In the genomic region with DNA sequence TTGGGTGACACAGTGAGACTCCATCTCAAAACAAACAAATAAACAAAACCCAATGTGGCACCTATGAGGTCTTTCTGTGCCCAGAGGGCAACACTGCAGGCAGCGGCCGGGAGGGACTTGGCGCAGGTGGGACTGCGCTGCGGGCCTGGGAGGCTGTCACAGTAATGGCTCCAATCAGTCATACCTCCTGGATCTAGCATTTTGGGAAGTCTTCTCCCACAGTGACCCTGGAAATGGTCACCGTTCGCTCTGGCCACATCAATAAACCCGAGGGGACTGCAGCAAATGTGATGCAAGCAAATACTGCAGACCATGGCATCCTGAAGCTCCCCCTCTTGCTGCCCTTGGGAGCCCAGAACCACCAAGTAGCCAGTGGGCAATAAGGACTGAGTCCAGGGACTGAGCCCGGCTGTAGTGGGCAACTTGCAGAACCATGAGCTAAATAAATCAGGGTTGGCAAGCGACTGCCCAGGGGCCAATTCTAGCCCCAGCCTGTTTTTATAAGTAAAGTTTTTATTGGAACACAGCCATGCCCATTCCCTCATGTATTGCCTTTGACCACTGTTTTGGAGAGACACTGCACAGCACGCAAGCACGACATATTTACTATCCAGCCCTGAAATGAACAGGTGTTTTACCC, we compare ENCODE assay signal across 28 cellular contexts. TPM values are rescaled to one million over a fixed set of nuclear protein-coding genes. Genes with fewer than 3 reads are reported as not detected.
"Had no signal": no experiment of that assay in that cellular context is flagged by ENCODE, and none has a peak within 500 bp of the region (broad histone marks: within the 10 kb centered on the region; RNA-seq: fewer than 3 reads in every experiment).

No MANE protein-coding gene starts in this region.

- H3K27me3 ChIP-seq: hepatocyte, pancreas, right lobe of liver had no signal

- DNase-seq: activated CD4-positive, alpha-beta T cell treated with anti-CD3 and anti-CD28 coated beads for 4 hours; activated CD4-positive, alpha-beta T cell treated with anti-CD3 and anti-CD28 coated beads, Interleukin-2, amount 50 U/mL, for 48 hours; activated CD4-positive, CD25-positive, alpha-beta regulatory T cell; activated CD8-positive, alpha-beta memory T cell treated with anti-CD3 and anti-CD28 coated beads, Interleukin-2, amount 50 U/mL, for 48 hours; activated naive CD4-positive, alpha-beta T cell treated with anti-CD3 and anti-CD28 coated beads, Interleukin-2, amount 10 ng/mL, durations not matched to agents 7 days and 5 days; activated T-cell treated with anti-CD3 and anti-CD28 coated beads, Interleukin-2, amount 50 U/mL, for 48 hours; amygdala; dermis blood vessel endothelial cell; effector memory CD4-positive, alpha-beta T cell; foreskin melanocyte; immature natural killer cell; kidney glomerular epithelial cell; left ventricle myocardium inferior; mammary epithelial cell; small intestine; stimulated activated CD4-positive, alpha-beta T cell treated with anti-CD3 and anti-CD28 coated beads, Interleukin-15, amount 100 ng/mL, for 24 hours; stimulated activated CD4-positive, alpha-beta T cell treated with anti-CD3 and anti-CD28 coated beads, Interleukin-2, amount 100 ng/mL, for 48 hours; stimulated activated CD8-positive, alpha-beta memory T cell treated with anti-CD3 and anti-CD28 coated beads, Interleukin-4, amount 100 ng/mL, for 48 hours; stimulated activated naive B cell treated with anti-CD40 and anti-IgM and Interleukin-4, amounts not matched to agents 10 μg/mL and 1 μg/mL and 100 μg/mL, for 72 hours; T-helper 1 cell; T-helper 9 cell had no signal

- H3K4me3 ChIP-seq: hepatocyte, left ventricle myocardium inferior, pancreas, right lobe of liver, thoracic aorta had no signal

- H3K36me3 ChIP-seq: left ventricle myocardium inferior, thoracic aorta had no signal

- H3K27ac ChIP-seq: hepatocyte, left ventricle myocardium inferior, pancreas, right lobe of liver, thoracic aorta had no signal

- ATAC-seq: esophagus mucosa; pancreas; right lobe of liver; stimulated activated naive B cell treated with anti-CD40 and anti-IgM and Interleukin-4, amounts not matched to agents 10 μg/mL and 1 μg/mL and 100 μg/mL, for 72 hours had no signal

- H3K9me3 ChIP-seq: left ventricle myocardium inferior, pancreas, right lobe of liver, thoracic aorta had no signal

- H3K4me1 ChIP-seq: pancreas had no signal

RNA-seq across cellular contexts. Expression of gene SHANK2, which starts 15.4 kb away (rescaled TPM):
- total RNA-seq: activated CD8-positive, alpha-beta memory T cell treated with anti-CD3 and anti-CD28 coated beads for 36 hours; endothelial cell of umbilical vein had no signal
